1 cellular context compared by ENCODE assay signal in the genomic region with DNA sequence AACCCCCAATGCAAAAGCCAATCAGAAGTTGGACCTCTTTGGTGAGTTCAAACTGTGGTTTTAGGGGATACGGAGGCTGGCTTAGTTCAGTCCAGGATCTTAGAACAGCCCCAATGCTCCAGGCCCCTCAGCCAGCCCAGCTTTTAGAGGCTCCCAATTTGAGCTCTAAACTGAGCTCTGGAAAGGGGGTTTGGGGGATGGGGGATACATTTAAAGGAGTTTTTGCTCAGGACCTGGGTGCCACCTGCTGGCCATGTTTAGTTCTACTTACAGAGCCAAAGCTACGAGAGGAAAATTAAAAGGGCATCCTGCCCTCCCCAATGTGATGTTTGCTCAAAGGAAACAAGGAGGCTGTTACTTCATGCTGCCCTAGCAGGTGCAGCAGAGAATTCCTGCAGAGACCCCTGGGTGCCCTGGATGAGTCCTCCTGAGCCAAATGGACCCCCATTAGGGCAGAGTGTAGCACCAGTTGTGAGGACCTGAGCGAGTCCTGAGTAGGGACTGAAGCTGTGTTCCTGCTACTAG.
TF ChIP-seq lines count a peak whose summit lies in the region.

No MANE protein-coding gene starts in this region.

TF ChIP-seq in GM12878, 131 proteins besides CTCF, POLR2A, EP300 and RAD21:
- TF ChIP-seq TCF7 (IDR thresholded peaks at IDR 0.05; ENCODE audit: borderline replicate concordance) (no peak), SMC3 (IDR thresholded peaks at IDR 0.05; ENCODE audit: borderline replicate concordance, low read length) (peak; percentile 48; the same call in 1 of the 2 replicates), RELA (IDR thresholded peaks at IDR 0.05; ENCODE audit: borderline replicate concordance, partially characterized antibody) (no peak), YY1 (IDR thresholded peaks at IDR 0.05; ENCODE audit: low read depth, low read length) (peak; percentile 27; the same call in 1 of the 2 replicates)
